In genomic region chr19:40512473-40513344, GRCh38 we compare ENCODE assay signal across 10 cellular contexts. TPM values are rescaled to one million over a fixed set of nuclear protein-coding genes. Genes with fewer than 3 reads are reported as not detected.
A peak's percentile ranks its signal among the peaks of the same experiment; 100 is the strongest.
DNase-seq lines count a peak whose midpoint lies in the region; ATAC-seq, FAIRE-seq and TF ChIP-seq lines count a peak whose summit lies in the region.
"Had no signal": no experiment of that assay in that cellular context is flagged by ENCODE, and none has a peak within 500 bp of the region (broad histone marks: within the 10 kb centered on the region; RNA-seq: fewer than 3 reads in every experiment).

No MANE protein-coding gene starts in this region.

- H3K27ac Mint-ChIP-seq in activated naive CD4-positive, alpha-beta T cell treated with anti-CD3 and anti-CD28 coated beads, Interleukin-2, amount 10 ng/mL, durations not matched to agents 7 days and 5 days = no peak overlapping the region
- H3K27ac Mint-ChIP-seq in astrocyte (ENCODE audit: unreplicated experiment) = no peak overlapping the region

- peaks cover 48% of the 10 kb centered on the region for H3K27me3 ChIP-seq in astrocyte (ENCODE audit: insufficient read depth, low read length)
- H3K27me3 ChIP-seq in testis = no peaks in the 10 kb centered on the region
- peaks cover 53% of the 10 kb centered on the region for H3K27me3 ChIP-seq in HAP-1 (ENCODE audit: low read depth)

- peaks cover 9% of the 10 kb centered on the region for H3K4me1 Mint-ChIP-seq in activated naive CD4-positive, alpha-beta T cell treated with anti-CD3 and anti-CD28 coated beads, Interleukin-2, amount 10 ng/mL, durations not matched to agents 7 days and 5 days
- H3K4me1 Mint-ChIP-seq in astrocyte (ENCODE audit: low read depth, unreplicated experiment) = no peaks in the 10 kb centered on the region

- intact Hi-C loops in testis (cut with DNase I; ENCODE audit: low total_unique reads) = no loop called here

- in situ Hi-C loops in HAP-1 (cut with MboI; ENCODE audit: low sequenced_read_pairs) = no loop called here

- H3K4me3 ChIP-seq in astrocyte (ENCODE audit: insufficient read depth, low read depth, low read length) (no peak overlapping the region), testis (peak overlapping the region in 1 of 2 donors; percentile 36), HAP-1 (no peak overlapping the region)

- CTCF ChIA-PET in activated naive CD4-positive, alpha-beta T cell treated with anti-CD3 and anti-CD28 coated beads, Interleukin-2, amount 10 ng/mL, durations not matched to agents 7 days and 5 days (lab: Charles Lee) = interaction anchor here (0.8 kb wide), 1 partner anchor 16 kb away, joined by 4 read pairs; no protein-coding TSS in a partner anchor

- DNase-seq in activated naive CD4-positive, alpha-beta T cell treated with anti-CD3 and anti-CD28 coated beads, Interleukin-2, amount 10 ng/mL, durations not matched to agents 7 days and 5 days = peak; percentile 22
- no peak for DNase-seq in activated naive CD4-positive, alpha-beta T cell treated with anti-CD3 and anti-CD28 coated beads, Interleukin-2, amount 50 U/mL, for 16 hours
- no peak for DNase-seq in astrocyte (ENCODE audit: low read depth)
- DNase-seq in iPS-NIHi11 (ENCODE audit: low spot score) = peak; percentile 81
- peak; percentile 32 for DNase-seq in testis
- DNase-seq in HAP-1 (ENCODE audit: low spot score in 2 of 2) = no peak
- DNase-seq: T-helper 1 cell had no signal

- H2AFZ ChIP-seq in astrocyte (ENCODE audit: low read depth, low read length) = peak overlapping the region; percentile 26

- no peak for TF ChIP-seq POLR2A in testis (IDR thresholded peaks at IDR 0.05)

- H3K27me3 Mint-ChIP-seq in activated naive CD4-positive, alpha-beta T cell treated with anti-CD3 and anti-CD28 coated beads, Interleukin-2, amount 10 ng/mL, durations not matched to agents 7 days and 5 days = peaks cover 75% of the 10 kb centered on the region
- peaks cover 74% of the 10 kb centered on the region for H3K27me3 Mint-ChIP-seq in astrocyte (ENCODE audit: low read depth, unreplicated experiment)

- no peaks in the 10 kb centered on the region for H4K20me1 ChIP-seq in astrocyte (ENCODE audit: insufficient read depth, low read length)

- no peaks in the 10 kb centered on the region for H3K79me2 ChIP-seq in astrocyte (ENCODE audit: insufficient read depth, low read length)

- no peak for FAIRE-seq in astrocyte (lab: Jason Lieb, UNC)

- H3K27ac ChIP-seq in astrocyte (ENCODE audit: low read depth, low read length) (no peak overlapping the region), testis (no peak overlapping the region)
- H3K27ac ChIP-seq: gastroesophageal sphincter had no signal

- peaks cover 6% of the 10 kb centered on the region for H3K9me3 ChIP-seq in astrocyte (ENCODE audit: insufficient read depth, low read depth, low read length)
- no peaks in the 10 kb centered on the region for H3K9me3 ChIP-seq in testis
- H3K9me3 ChIP-seq in HAP-1 = no peaks in the 10 kb centered on the region
- H3K9me3 ChIP-seq: gastroesophageal sphincter had no signal

- no peak overlapping the region for H3K9ac ChIP-seq in astrocyte (ENCODE audit: low read length)

- ATAC-seq in GM21528 (IDR thresholded peaks at IDR 0.05; ENCODE audit: low FRiP score, unreplicated experiment) = no peak
- ATAC-seq in HG02981 (IDR thresholded peaks at IDR 0.05; ENCODE audit: unreplicated experiment) = no peak
- ATAC-seq: gastroesophageal sphincter had no signal

- WGBS in testis, 2 donors = 7 to 22% methylated on average over 2 to 94 of the region's 105 CpGs

- peak overlapping the region; percentile 57 for H3K4me2 ChIP-seq in astrocyte (ENCODE audit: low read length)

- no peaks in the 10 kb centered on the region for H3K36me3 Mint-ChIP-seq in activated naive CD4-positive, alpha-beta T cell treated with anti-CD3 and anti-CD28 coated beads, Interleukin-2, amount 10 ng/mL, durations not matched to agents 7 days and 5 days
- no peaks in the 10 kb centered on the region for H3K36me3 Mint-ChIP-seq in astrocyte (ENCODE audit: low read depth, unreplicated experiment)

- H3K9me3 Mint-ChIP-seq in activated naive CD4-positive, alpha-beta T cell treated with anti-CD3 and anti-CD28 coated beads, Interleukin-2, amount 10 ng/mL, durations not matched to agents 7 days and 5 days = no peaks in the 10 kb centered on the region
- peaks cover 5% of the 10 kb centered on the region for H3K9me3 Mint-ChIP-seq in astrocyte (ENCODE audit: unreplicated experiment)

- H3K4me3 Mint-ChIP-seq in activated naive CD4-positive, alpha-beta T cell treated with anti-CD3 and anti-CD28 coated beads, Interleukin-2, amount 10 ng/mL, durations not matched to agents 7 days and 5 days = no peak overlapping the region
- peak overlapping the region; percentile 66 for H3K4me3 Mint-ChIP-seq in astrocyte (ENCODE audit: unreplicated experiment)

- H3K36me3 ChIP-seq in astrocyte (ENCODE audit: insufficient read depth, low read length) (no peaks in the 10 kb centered on the region), testis (ENCODE audit: low read depth, missing control alignments) (no peaks in the 10 kb centered on the region), HAP-1 (replicated peaks) (no peaks in the 10 kb centered on the region)

- TF ChIP-seq CTCF in astrocyte (IDR thresholded peaks at IDR 0.05; ENCODE audit: insufficient read depth, low read depth, low read length) (no peak), testis (IDR thresholded peaks at IDR 0.05) (no peak)

- no peaks in the 10 kb centered on the region for H3K4me1 ChIP-seq in astrocyte (ENCODE audit: insufficient read depth, low read length)
- no peaks in the 10 kb centered on the region for H3K4me1 ChIP-seq in testis
- H3K4me1 ChIP-seq in HAP-1 = no peaks in the 10 kb centered on the region

RNA-seq across cellular contexts. Expression of gene SPTBN4, which starts 45.9 kb away (rescaled TPM):
- total RNA-seq in astrocyte = 0.41 and 0.53 TPM in 2 replicates
- 10 to 100 TPM; 18.3 to 27.9 TPM for total RNA-seq in testis
- 7.2 TPM for polyA plus RNA-seq in testis (ENCODE audit: insufficient read depth, low read depth, low replicate concordance)

RNA-seq across cellular contexts. Expression of gene BLVRB, which starts 47.2 kb away (rescaled TPM):
- total RNA-seq in astrocyte = 27.1 and 32.7 TPM in 2 replicates
- 10 to 100 TPM; 25.0 to 43.3 TPM for total RNA-seq in testis
- polyA plus RNA-seq in testis (ENCODE audit: insufficient read depth, low read depth, low replicate concordance) = 36.8 TPM

Comparison
In these comparisons a context has a peak if more than half of its experiments do, and no peak if none do; other contexts are left out.
1. DNase-seq: peak in activated naive CD4-positive, alpha-beta T cell treated with anti-CD3 and anti-CD28 coated beads, Interleukin-2, amount 10 ng/mL, durations not matched to agents 7 days and 5 days (single experiment), iPS-NIHi11 (single experiment) and testis (single experiment); none in activated naive CD4-positive, alpha-beta T cell treated with anti-CD3 and anti-CD28 coated beads, Interleukin-2, amount 50 U/mL, for 16 hours (single experiment), astrocyte (single experiment) and HAP-1 (0 of 2).
2. RNA of gene SPTBN4, which starts 45.9 kb away (total RNA-seq): 18.3 to 27.9 TPM in testis; 0.41 to 0.53 TPM in astrocyte; every median in the first group is over 10 times any median in the second.